In the genomic region with DNA sequence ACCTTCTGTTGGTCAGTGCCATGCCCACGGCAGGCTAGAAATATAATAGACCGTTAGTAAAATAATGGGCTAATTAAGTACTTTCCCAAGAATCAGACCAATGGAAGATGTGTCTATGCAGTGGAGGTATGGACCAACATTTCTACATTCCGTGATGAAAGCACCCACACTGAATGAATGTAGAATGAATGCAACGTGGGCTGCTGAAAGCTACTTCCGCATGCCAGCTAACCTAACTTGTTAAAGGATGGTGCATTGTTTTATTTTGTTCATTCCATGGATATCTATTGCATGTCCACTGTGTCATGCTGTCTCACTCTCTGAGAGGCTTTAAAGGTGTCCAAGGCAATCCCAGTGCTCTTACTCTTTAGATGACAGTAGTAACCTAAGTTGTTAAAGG, we compare ENCODE assay signal across 25 cellular contexts.
A peak's percentile ranks its signal among the peaks of the same experiment; 100 is the strongest.
DNase-seq lines count a peak whose midpoint lies in the region; ATAC-seq, FAIRE-seq and TF ChIP-seq lines count a peak whose summit lies in the region.
"Had no signal": no experiment of that assay in that cellular context is flagged by ENCODE, and none has a peak within 500 bp of the region (broad histone marks: within the 10 kb centered on the region; RNA-seq: fewer than 3 reads in every experiment).

No MANE protein-coding gene starts in this region.

- no peak overlapping the region for H4K91ac ChIP-seq in trophoblast cell (ENCODE audit: low read depth, low read length)

- no peak for TF ChIP-seq EP300 in K562 (IDR thresholded peaks at IDR 0.05; ENCODE audit: low read length)

- H4K8ac ChIP-seq in trophoblast cell (ENCODE audit: low read depth, low read length), result no peak overlapping the region

- H3K27me3 ChIP-seq in Panc1 (ENCODE audit: control insufficient read depth, insufficient read depth, low read length), result no peaks in the 10 kb centered on the region
- H3K27me3 ChIP-seq in K562 (ENCODE audit: control insufficient read depth in 2 of 2, insufficient read depth in 2 of 2, low read length in 2 of 2), result peaks cover 5 to 7% of the 10 kb centered on the region in 2 experiments; a peak in 2 of 5 replicates
- no peaks in the 10 kb centered on the region for H3K27me3 ChIP-seq in trophoblast cell (ENCODE audit: insufficient read depth, low read length)
- H3K27me3 ChIP-seq: BE2C, BLaER1 had no signal

- no peaks in the 10 kb centered on the region for H3K9me1 ChIP-seq in K562 (ENCODE audit: control insufficient read depth, insufficient read depth, low read length)

- H3K4me2 ChIP-seq in K562 (ENCODE audit: insufficient read depth, low read length) (no peak overlapping the region), trophoblast cell (ENCODE audit: low read length) (no peak overlapping the region)
- H3K4me2 ChIP-seq: BLaER1 had no signal

- in situ Hi-C loops in Panc1 (cut with HindIII; ENCODE audit: low pct_unique_long_range_greater_than_20kb, low sequenced_read_pairs) (no loop called here), K562 (cut with MboI) (no loop called here)

- POLR2A ChIA-PET in Panc1 (lab: Charles Lee), result no interaction called here
- POLR2A ChIA-PET in K562 (lab: Yijun Ruan, JAX), result no interaction called here

- H3K27ac ChIP-seq in Panc1 (ENCODE audit: low read length), result peak overlapping the region; percentile 40; the same call in 1 of the 2 replicates
- no peak overlapping the region for H3K27ac ChIP-seq in K562 (ENCODE audit: extremely low read depth, low read depth, low read length)
- no peak overlapping the region for H3K27ac ChIP-seq in trophoblast cell (ENCODE audit: low read depth, low read length)
- H3K27ac ChIP-seq: BLaER1 had no signal

- H3K9ac ChIP-seq in K562 (ENCODE audit: insufficient read depth in 1 of 2, low read depth in 2 of 2, low read length in 2 of 2) (no peak overlapping the region), trophoblast cell (ENCODE audit: low read length) (no peak overlapping the region)
- H3K9ac ChIP-seq: BLaER1 had no signal

- TF ChIP-seq CTCF in Panc1 (IDR thresholded peaks at IDR 0.05), result no peak
- no peak for TF ChIP-seq CTCF in K562 (IDR thresholded peaks at IDR 0.05 in 2 of 3, conservative IDR thresholded peaks at IDR 0.05 in 1 of 3; ENCODE audit: insufficient read depth in 2 of 3, low read depth in 1 of 3, low read length in 3 of 3)

- no peak for TF ChIP-seq POLR2A in K562 (conservative IDR thresholded peaks at IDR 0.05)

- ATAC-seq in Panc1, result no peak
- no peak for ATAC-seq in K562
- no peak for ATAC-seq in GM19463 (IDR thresholded peaks at IDR 0.05; ENCODE audit: unreplicated experiment)

- H3K79me2 ChIP-seq in K562 (ENCODE audit: control insufficient read depth, insufficient read depth, low read length) (no peaks in the 10 kb centered on the region), trophoblast cell (ENCODE audit: control insufficient read depth, insufficient read depth, low read length, poor library complexity) (no peaks in the 10 kb centered on the region)

- no peak overlapping the region for H4K12ac ChIP-seq in trophoblast cell (ENCODE audit: low read depth, low read length)

- H2BK12ac ChIP-seq in trophoblast cell (ENCODE audit: low read length), result no peak overlapping the region

- no peak overlapping the region for H3K23ac ChIP-seq in trophoblast cell (ENCODE audit: low read length)

- 5% methylated on average over 5 of the region's 5 CpGs for WGBS in K562 (ENCODE audit: insufficient coverage, low coverage, missing lambda C conversion rate)
- WGBS in trophoblast cell (ENCODE audit: extremely low coverage, insufficient coverage, insufficient read length), result no CpG with 5 or more reads among the region's 5 CpGs

- H3K9me3 ChIP-seq in Panc1 (ENCODE audit: control insufficient read depth, insufficient read depth, low read depth, low read length) (no peaks in the 10 kb centered on the region), K562 (replicated peaks; ENCODE audit: control insufficient read depth, insufficient read depth, low read depth, low read length) (no peaks in the 10 kb centered on the region), trophoblast cell (ENCODE audit: insufficient read depth, low read depth, low read length) (no peaks in the 10 kb centered on the region)
- H3K9me3 ChIP-seq: BE2C, BLaER1 had no signal

- H3K4me3 ChIP-seq in Panc1 (ENCODE audit: low read depth in 2 of 2, low read length in 2 of 2) (no peak overlapping the region), K562 (no peak overlapping the region), trophoblast cell (ENCODE audit: low read depth, low read length) (no peak overlapping the region)
- H3K4me3 ChIP-seq: BLaER1 had no signal

- DNase-seq in Panc1 (ENCODE audit: low read depth, low spot score) (no peak), K562 (ENCODE audit: extremely low read depth in 1 of 4, low spot score in 3 of 4) (no peak), trophoblast cell (peak; percentile 63 to 87), NCI-H146 treated with DMSO at 0.1 percent for 48 hours (lab: John Stamatoyannopoulos, UW; ENCODE audit: unreplicated experiment) (no peak)
- DNase-seq: 8988T; ACHN; BE2C; C1 segment of cervical spinal cord; CD4-positive, alpha-beta memory T cell; CD4-positive, CD25-positive, alpha-beta regulatory T cell; CD8-positive, alpha-beta memory T cell; COR-L47; DMS 273 treated with DMSO at 0.1 percent for 48 hours; DMS153; DMS53; DMS79; DND-41; EL; GF-D8 had no signal

- CTCF ChIA-PET in Panc1 (lab: Charles Lee) (no interaction called here), K562 (lab: Yijun Ruan, JAX; ENCODE audit: low intra/inter-chr PET ratio) (no interaction called here)

- no peaks in the 10 kb centered on the region for H4K20me1 ChIP-seq in K562 (replicated peaks; ENCODE audit: control insufficient read depth, insufficient read depth, low read length)
- H4K20me1 ChIP-seq: BLaER1 had no signal

- intact Hi-C loops in Panc1 (cut with micrococcal nuclease; ENCODE audit: unreplicated experiment) (no loop called here), K562 (cut with micrococcal nuclease) (no loop called here)

- no peak overlapping the region for H2BK120ac ChIP-seq in trophoblast cell (ENCODE audit: insufficient read depth, low read length, poor library complexity)

- H3K36me3 ChIP-seq in Panc1 (ENCODE audit: control insufficient read depth, insufficient read depth, low read length) (no peaks in the 10 kb centered on the region), K562 (ENCODE audit: control insufficient read depth, insufficient read depth, low read length) (no peaks in the 10 kb centered on the region), trophoblast cell (ENCODE audit: control insufficient read depth in 1 of 2, insufficient read depth in 2 of 2, low read length in 2 of 2) (no peaks in the 10 kb centered on the region)
- H3K36me3 ChIP-seq: BE2C, BLaER1 had no signal

- no peak overlapping the region for H2AFZ ChIP-seq in K562 (ENCODE audit: low read depth, low read length)
- no peak overlapping the region for H2AFZ ChIP-seq in trophoblast cell (ENCODE audit: insufficient read depth, low read length, poor library complexity)

- no peak overlapping the region for H2BK5ac ChIP-seq in trophoblast cell (ENCODE audit: low read depth, low read length, poor library complexity)

- no peak overlapping the region for H2AK5ac ChIP-seq in trophoblast cell (ENCODE audit: low read length)

- no peak overlapping the region for H3K18ac ChIP-seq in trophoblast cell (ENCODE audit: low read length)

- no TSS peak for BruUV-seq in Panc1 (replicated peaks; lab: Mats Ljungman, UMichigan)
- BruUV-seq in K562 (replicated peaks; lab: Mats Ljungman, UMichigan), result no TSS peak

- H3K4me1 ChIP-seq in Panc1 (ENCODE audit: control insufficient read depth, insufficient read depth, low read length) (0 out of 2 replicates have a peak, but pooled peaks cover 7% of the 10 kb centered on the region), K562 (replicated peaks in 1 of 2; ENCODE audit: control insufficient read depth in 2 of 2, insufficient read depth in 2 of 2, low read length in 2 of 2) (no peaks in the 10 kb centered on the region), trophoblast cell (ENCODE audit: control insufficient read depth in 1 of 2, insufficient read depth in 2 of 2, low read length in 2 of 2) (no peaks in the 10 kb centered on the region)
- H3K4me1 ChIP-seq: BE2C, BLaER1 had no signal

- no peak for TF ChIP-seq RAD21 in K562 (CRISPR knock-in tag; conservative IDR thresholded peaks at IDR 0.05 in 1 of 2, IDR thresholded peaks at IDR 0.05 in 1 of 2)

- H3K14ac ChIP-seq in trophoblast cell (ENCODE audit: low read length), result no peak overlapping the region

- no peak overlapping the region for H3K4ac ChIP-seq in trophoblast cell (ENCODE audit: low read depth, low read length)

- FAIRE-seq in K562 (lab: Jason Lieb, UNC), result peak; percentile 19
- FAIRE-seq: A204.1, G401.6, GM12891, GM19239 had no signal

- no peaks in the 10 kb centered on the region for H3K79me1 ChIP-seq in trophoblast cell (ENCODE audit: low read length)

TF ChIP-seq in K562, 482 proteins besides CTCF, POLR2A, EP300 and RAD21 (continues in another document):
- TF ChIP-seq BHLHE40 (IDR thresholded peaks at IDR 0.05; ENCODE audit: low read length), result no peak
- TF ChIP-seq ZNF518B (CRISPR knock-in tag; IDR thresholded peaks at IDR 0.05), result no peak

Comparison
In these comparisons a context has a peak if more than half of its experiments do, and no peak if none do; other contexts are left out.
1. DNase-seq: peak in trophoblast cell (2 of 2); none in Panc1 (single experiment), K562 (0 of 4) and NCI-H146 treated with DMSO at 0.1 percent for 48 hours (single experiment).